In genomic region chr7:11830582-11831382, GRCh38 we compare ENCODE assay signal across 8 cellular contexts. TPM values are rescaled to one million over a fixed set of nuclear protein-coding genes. Genes with fewer than 3 reads are reported as not detected.
DNase-seq lines count a peak whose midpoint lies in the region; ATAC-seq and TF ChIP-seq lines count a peak whose summit lies in the region.

No MANE protein-coding gene starts in this region.

- H3K4me2 ChIP-seq in BLaER1 treated with 17β-estradiol and CSF1 and Interleukin-3, amounts not matched to agents 10 nM and 100 nM: peak overlapping the region; percentile 91 to 99 (median 94)
- peak overlapping the region; percentile 83 for H3K4me2 ChIP-seq in fibroblast of lung (ENCODE audit: extremely low read depth, insufficient read depth, low read length)

- ATAC-seq in GM21737 (IDR thresholded peaks at IDR 0.05; ENCODE audit: unreplicated experiment): no peak
- no peak for ATAC-seq in GM18498 (IDR thresholded peaks at IDR 0.05; ENCODE audit: unreplicated experiment)
- ATAC-seq in HG03439 (IDR thresholded peaks at IDR 0.05; ENCODE audit: unreplicated experiment): no peak

- peak overlapping the region; percentile 55 to 79 (median 71); a peak in 20 of 22 replicates for H3K9ac ChIP-seq in BLaER1 treated with 17β-estradiol and CSF1 and Interleukin-3, amounts not matched to agents 10 nM and 100 nM
- H3K9ac ChIP-seq in fibroblast of lung (ENCODE audit: insufficient read depth, low read length): no peak overlapping the region

- no peaks in the 10 kb centered on the region for H3K9me3 ChIP-seq in BLaER1 treated with 17β-estradiol and CSF1 and Interleukin-3, amounts not matched to agents 10 nM and 100 nM (replicated peaks in 1 of 11)
- H3K9me3 ChIP-seq in fibroblast of lung (ENCODE audit: control insufficient read depth, insufficient read depth, low read depth, low read length) (no peaks in the 10 kb centered on the region), neuron (ENCODE audit: low read length) (no peaks in the 10 kb centered on the region)

- H3K79me2 ChIP-seq in fibroblast of lung (ENCODE audit: control insufficient read depth, insufficient read depth, low read length): no peaks in the 10 kb centered on the region

- no peaks in the 10 kb centered on the region for H4K20me1 ChIP-seq in BLaER1 treated with 17β-estradiol and CSF1 and Interleukin-3, amounts not matched to agents 10 nM and 100 nM
- H4K20me1 ChIP-seq in fibroblast of lung (ENCODE audit: control insufficient read depth, extremely low read depth, insufficient read depth, low read length): no peaks in the 10 kb centered on the region

- peaks cover 29 to 32% (median 30%) of the 10 kb centered on the region in 11 experiments for H3K27me3 ChIP-seq in BLaER1 treated with 17β-estradiol and CSF1 and Interleukin-3, amounts not matched to agents 10 nM and 100 nM
- H3K27me3 ChIP-seq in fibroblast of lung (ENCODE audit: control insufficient read depth, insufficient read depth, low read length) (no peaks in the 10 kb centered on the region), neuron (ENCODE audit: insufficient read depth, low read length) (no peaks in the 10 kb centered on the region)

- H3K36me3 ChIP-seq in BLaER1 treated with 17β-estradiol and CSF1 and Interleukin-3, amounts not matched to agents 10 nM and 100 nM: no peaks in the 10 kb centered on the region
- H3K36me3 ChIP-seq in fibroblast of lung (ENCODE audit: control insufficient read depth, insufficient read depth, low read length): no peaks in the 10 kb centered on the region
- no peaks in the 10 kb centered on the region for H3K36me3 ChIP-seq in neuron (ENCODE audit: insufficient read depth, low read length)

- H3K4me1 ChIP-seq in BLaER1 treated with 17β-estradiol and CSF1 and Interleukin-3, amounts not matched to agents 10 nM and 100 nM: peaks cover 27 to 40% (median 32%) of the 10 kb centered on the region in 10 experiments
- H3K4me1 ChIP-seq in fibroblast of lung (ENCODE audit: control insufficient read depth, extremely low read depth, insufficient read depth, low read length) (no peaks in the 10 kb centered on the region), neuron (ENCODE audit: insufficient read depth, low read length) (peaks cover 29% of the 10 kb centered on the region)

- no peak for TF ChIP-seq CTCF in fibroblast of lung (conservative IDR thresholded peaks at IDR 0.05 in 1 of 2, IDR thresholded peaks at IDR 0.05 in 1 of 2; ENCODE audit: low read depth in 1 of 2, low read length in 2 of 2)

- H3K4me3 ChIP-seq in BLaER1 treated with 17β-estradiol and CSF1 and Interleukin-3, amounts not matched to agents 10 nM and 100 nM: peak overlapping the region; percentile 60 to 75 (median 67)
- H3K4me3 ChIP-seq in fibroblast of lung (replicated peaks in 1 of 4; ENCODE audit: control extremely low read depth in 1 of 4, insufficient read depth in 1 of 4, low read depth in 3 of 4, low read length in 4 of 4) (peak overlapping the region; percentile 50 to 92 (median 58)), neuron (ENCODE audit: low read length) (peak overlapping the region; percentile 68)

- DNase-seq in NCI-H345 (lab: John Stamatoyannopoulos, UW) (peak; percentile 29), fibroblast of lung (ENCODE audit: low read depth in 2 of 2) (peak; percentile 29 to 61), NCI-H2227 treated with DMSO at 0.1 percent for 48 hours (lab: John Stamatoyannopoulos, UW) (no peak)

- H2AFZ ChIP-seq in fibroblast of lung (ENCODE audit: low read length): peak overlapping the region; percentile 40
- peak overlapping the region; percentile 88 for H2AFZ ChIP-seq in neuron (ENCODE audit: low read depth, low read length)

- peak overlapping the region in 4 of 11 experiments; percentile 21 to 70 (median 42); a peak in 5 of 22 replicates for H3K27ac ChIP-seq in BLaER1 treated with 17β-estradiol and CSF1 and Interleukin-3, amounts not matched to agents 10 nM and 100 nM
- no peak overlapping the region for H3K27ac ChIP-seq in fibroblast of lung (ENCODE audit: insufficient read depth, low read length)

RNA-seq across cellular contexts. Expression of gene THSD7A, which starts 1.2 kb away (rescaled TPM):
- under 0.01 and 0.83 TPM in 2 replicates for total RNA-seq in fibroblast of lung
- polyA plus RNA-seq in fibroblast of lung: 0.02 and 0.06 TPM in 2 replicates
- 0.02 and 0.08 TPM in 2 replicates for polyA plus RNA-seq in fibroblast of lung (2012)
- polyA minus RNA-seq in fibroblast of lung (ENCODE audit: low replicate concordance): not detected in 2 replicates
